Comparison of ENCODE assay signal across 25 cellular contexts in genomic region chr9:111147021-111147420, GRCh38.
"Had no signal": no experiment of that assay in that cellular context is flagged by ENCODE, and none has a peak within 500 bp of the region (broad histone marks: within the 10 kb centered on the region; RNA-seq: fewer than 3 reads in every experiment).

No MANE protein-coding gene starts in this region.

- H3K4me1 ChIP-seq: breast epithelium, Peyer's patch had no signal

- H3K4me3 Mint-ChIP-seq: activated CD8-positive, alpha-beta T cell treated with anti-CD3 and anti-CD28 coated beads, Interleukin-2, amount 10 ng/mL, durations not matched to agents 7 days and 5 days; activated naive CD4-positive, alpha-beta T cell treated with anti-CD3 and anti-CD28 coated beads, Interleukin-2, amount 50 U/mL, for 24 hours; activated T-cell treated with anti-CD3 and anti-CD28 coated beads, Interleukin-2, amount 50 U/mL, for 24 hours; activated T-helper 1 cell treated with anti-CD3 and anti-CD28 coated beads, Interleukin-12 subunit alpha, Interleukin-12 subunit beta, Interleukin-2, Interleukin-4 antibody, amounts not matched to agents 30 ng/mL and 10 ng/mL and 1 ng/mL, durations not matched to agents 14 hours and 24 hours and 36 hours; T-helper 1 cell treated with Interleukin-12 subunit alpha and Interleukin-12 subunit beta and Interleukin-4 antibody, amounts not matched to agents 30 μg/mL and 1 μg/mL, for 36 hours had no signal

- H3K9me3 ChIP-seq: breast epithelium, Peyer's patch had no signal

- H3K27me3 Mint-ChIP-seq: activated T-cell treated with anti-CD3 and anti-CD28 coated beads, Interleukin-2, amount 50 U/mL, for 24 hours had no signal

- H3K4me3 ChIP-seq: breast epithelium, Peyer's patch had no signal

- H3K27me3 ChIP-seq: breast epithelium, Peyer's patch had no signal

- DNase-seq: activated CD4-positive, alpha-beta T cell treated with anti-CD3 and anti-CD28 coated beads for 48 hours; activated CD4-positive, alpha-beta T cell treated with anti-CD3 and anti-CD28 coated beads, Interleukin-2, amount 50 U/mL, for 4 hours; activated CD4-positive, CD25-positive, alpha-beta regulatory T cell treated with anti-CD3 and anti-CD28 coated beads, Interleukin-2, amount 50 U/mL, for 72 hours; activated CD8-positive, alpha-beta T cell treated with anti-CD3 and anti-CD28 coated beads, Interleukin-2, amount 10 ng/mL, durations not matched to agents 7 days and 5 days; activated effector memory CD4-positive, alpha-beta T cell treated with Interleukin-2 at 50 U/mL for 16 hours; activated naive CD4-positive, alpha-beta T cell; activated T-cell treated with anti-CD3 and anti-CD28 coated beads, Interleukin-2, amount 50 U/mL, for 24 hours; aorta; caudate nucleus; MM.1S; NCI-H146; NCI-H1930; NCI-H2107; NCI-H2171 treated with DMSO at 0.1 percent for 48 hours; NCI-H226; NCI-H69; NK-92 treated with Interleukin-12 subunit alpha and Interleukin-12 subunit beta, amount 100 ng/mL, for 24 hours; OCI-M1; Peyer's patch; SHP77 had no signal

- H3K4me1 Mint-ChIP-seq: activated naive CD4-positive, alpha-beta T cell treated with anti-CD3 and anti-CD28 coated beads, Interleukin-2, amount 50 U/mL, for 24 hours had no signal

- H3K27ac ChIP-seq: breast epithelium, Peyer's patch, RWPE1 had no signal

- H3K36me3 ChIP-seq: breast epithelium, Peyer's patch had no signal

- ATAC-seq: activated CD8-positive, alpha-beta T cell treated with anti-CD3 and anti-CD28 coated beads, Interleukin-2, amount 10 ng/mL, durations not matched to agents 7 days and 5 days had no signal

- H3K9me3 Mint-ChIP-seq: activated naive CD4-positive, alpha-beta T cell treated with anti-CD3 and anti-CD28 coated beads, Interleukin-2, amount 50 U/mL, for 24 hours; activated T-cell treated with anti-CD3 and anti-CD28 coated beads, Interleukin-2, amount 50 U/mL, for 24 hours; activated T-helper 1 cell treated with anti-CD3 and anti-CD28 coated beads, Interleukin-12 subunit alpha, Interleukin-12 subunit beta, Interleukin-2, Interleukin-4 antibody, amounts not matched to agents 30 ng/mL and 10 ng/mL and 1 ng/mL, durations not matched to agents 14 hours and 24 hours and 36 hours; T-helper 1 cell treated with Interleukin-12 subunit alpha and Interleukin-12 subunit beta and Interleukin-4 antibody, amounts not matched to agents 30 μg/mL and 1 μg/mL, for 36 hours had no signal

- H3K36me3 Mint-ChIP-seq: activated naive CD4-positive, alpha-beta T cell treated with anti-CD3 and anti-CD28 coated beads, Interleukin-2, amount 50 U/mL, for 24 hours had no signal

- H3K27ac Mint-ChIP-seq: activated CD8-positive, alpha-beta T cell treated with anti-CD3 and anti-CD28 coated beads, Interleukin-2, amount 10 ng/mL, durations not matched to agents 7 days and 5 days; activated naive CD4-positive, alpha-beta T cell treated with anti-CD3 and anti-CD28 coated beads, Interleukin-2, amount 50 U/mL, for 24 hours; activated T-cell treated with anti-CD3 and anti-CD28 coated beads, Interleukin-2, amount 50 U/mL, for 24 hours; activated T-helper 1 cell treated with anti-CD3 and anti-CD28 coated beads, Interleukin-12 subunit alpha, Interleukin-12 subunit beta, Interleukin-2, Interleukin-4 antibody, amounts not matched to agents 30 ng/mL and 10 ng/mL and 1 ng/mL, durations not matched to agents 14 hours and 24 hours and 36 hours; T-helper 1 cell treated with Interleukin-12 subunit alpha and Interleukin-12 subunit beta and Interleukin-4 antibody, amounts not matched to agents 30 μg/mL and 1 μg/mL, for 36 hours had no signal
